Comparison of ENCODE assay signal across 14 cellular contexts in genomic region chr7:67788689-67789088, GRCh38.
DNase-seq lines count a peak whose midpoint lies in the region; ATAC-seq and TF ChIP-seq lines count a peak whose summit lies in the region.
"Had no signal": no experiment of that assay in that cellular context is flagged by ENCODE, and none has a peak within 500 bp of the region (broad histone marks: within the 10 kb centered on the region; RNA-seq: fewer than 3 reads in every experiment).

No MANE protein-coding gene starts in this region.

- H3K9me3 Mint-ChIP-seq in MCF 10A (ENCODE audit: unreplicated experiment) = peaks cover 48% of the 10 kb centered on the region

- no peaks in the 10 kb centered on the region for H3K9me3 ChIP-seq in suprapubic skin
- H3K9me3 ChIP-seq: vagina had no signal

- WGBS in suprapubic skin = 36% methylated on average over 10 of the region's 10 CpGs

- H3K4me3 Mint-ChIP-seq in MCF 10A (ENCODE audit: unreplicated experiment) = no peak overlapping the region
- H3K4me3 Mint-ChIP-seq: activated CD4-positive, alpha-beta T cell treated with anti-CD3 and anti-CD28 coated beads, Interleukin-2, amount 10 ng/mL, durations not matched to agents 24 days and 14 days; dendritic cell treated with granulocyte-macrophage colony-stimulating factor and Interleukin-4, amounts not matched to agents 40 ng/mL and 50 ng/mL, for 4 days had no signal

- no peak for TF ChIP-seq EP300 in suprapubic skin (IDR thresholded peaks at IDR 0.05)

- no peaks in the 10 kb centered on the region for H3K27me3 Mint-ChIP-seq in MCF 10A (ENCODE audit: insufficient read depth, unreplicated experiment)
- H3K27me3 Mint-ChIP-seq: activated CD4-positive, alpha-beta T cell treated with anti-CD3 and anti-CD28 coated beads, Interleukin-2, amount 10 ng/mL, durations not matched to agents 24 days and 14 days; dendritic cell treated with granulocyte-macrophage colony-stimulating factor and Interleukin-4, amounts not matched to agents 40 ng/mL and 50 ng/mL, for 4 days had no signal

- H3K27ac Mint-ChIP-seq in MCF 10A (ENCODE audit: low read depth, unreplicated experiment) = no peak overlapping the region
- H3K27ac Mint-ChIP-seq: activated CD4-positive, alpha-beta T cell treated with anti-CD3 and anti-CD28 coated beads, Interleukin-2, amount 10 ng/mL, durations not matched to agents 24 days and 14 days; dendritic cell treated with granulocyte-macrophage colony-stimulating factor and Interleukin-4, amounts not matched to agents 40 ng/mL and 50 ng/mL, for 4 days had no signal

- H3K4me3 ChIP-seq in epithelial cell of proximal tubule (ENCODE audit: low read depth, low read length) = no peak overlapping the region
- H3K4me3 ChIP-seq in suprapubic skin = no peak overlapping the region
- H3K4me3 ChIP-seq: SK-N-MC, vagina had no signal

- CTCF ChIA-PET in MCF 10A (lab: Yijun Ruan, JAX) = no interaction called here

- no peaks in the 10 kb centered on the region for H3K4me1 ChIP-seq in suprapubic skin
- H3K4me1 ChIP-seq: vagina had no signal

- no peak for ATAC-seq in HG02884 (IDR thresholded peaks at IDR 0.05; ENCODE audit: unreplicated experiment)
- ATAC-seq: right cardiac atrium had no signal

- no peaks in the 10 kb centered on the region for H3K36me3 Mint-ChIP-seq in MCF 10A (ENCODE audit: insufficient read depth, unreplicated experiment)

- no peak overlapping the region for H3K27ac ChIP-seq in suprapubic skin
- H3K27ac ChIP-seq: SK-N-MC, vagina had no signal

- H3K36me3 ChIP-seq in suprapubic skin = no peaks in the 10 kb centered on the region
- H3K36me3 ChIP-seq: vagina had no signal

- H3K27me3 ChIP-seq in suprapubic skin = peaks cover 11% of the 10 kb centered on the region
- H3K27me3 ChIP-seq: vagina had no signal

- TF ChIP-seq CTCF in epithelial cell of proximal tubule (conservative IDR thresholded peaks at IDR 0.05; ENCODE audit: low read depth, low read length) (peak; percentile 31), suprapubic skin (IDR thresholded peaks at IDR 0.05) (no peak), MCF 10A (IDR thresholded peaks at IDR 0.05; ENCODE audit: unreplicated experiment) (no peak)

- POLR2A ChIA-PET in MCF 10A (lab: Yijun Ruan, JAX) = no interaction called here

- no peak for TF ChIP-seq POLR2A in suprapubic skin (IDR thresholded peaks at IDR 0.05)

- BruUV-seq in MCF 10A (replicated peaks; lab: Mats Ljungman, UMichigan) = no TSS peak

- peak; percentile 79 for DNase-seq in D341Med (ENCODE audit: low spot score)
- DNase-seq in NCI-H460 (ENCODE audit: extremely low read depth, low read depth) = peak; percentile 14
- DNase-seq in epithelial cell of proximal tubule (ENCODE audit: low read depth) = no peak
- peak in 8 of 10 donors; percentile 26 to 94 (median 58) for DNase-seq in posterior cingulate gyrus
- DNase-seq in suprapubic skin (ENCODE audit: low spot score in 2 of 2) = no peak
- no peak for DNase-seq in SIG-M5 treated with dmso at 0.1 percent for 504 hours (lab: John Stamatoyannopoulos, UW; ENCODE audit: unreplicated experiment)
- no peak for DNase-seq in MCF 10A (ENCODE audit: unreplicated experiment)
- DNase-seq: activated CD4-positive, alpha-beta T cell treated with anti-CD3 and anti-CD28 coated beads, Interleukin-2, amount 10 ng/mL, durations not matched to agents 24 days and 14 days; activated naive CD4-positive, alpha-beta T cell treated with Interleukin-2 at 50 U/mL for 16 hours had no signal

- intact Hi-C loops in posterior cingulate gyrus (cut with DNase I) = no loop called here
- intact Hi-C loops in MCF 10A (cut with micrococcal nuclease) = no loop called here

- no peaks in the 10 kb centered on the region for H3K4me1 Mint-ChIP-seq in MCF 10A (ENCODE audit: insufficient read depth, unreplicated experiment)
- H3K4me1 Mint-ChIP-seq: activated CD4-positive, alpha-beta T cell treated with anti-CD3 and anti-CD28 coated beads, Interleukin-2, amount 10 ng/mL, durations not matched to agents 24 days and 14 days had no signal

Comparison
In these comparisons a context has a peak if more than half of its experiments do, and no peak if none do; other contexts are left out.
1. DNase-seq: peak in D341Med (single experiment), NCI-H460 (single experiment) and posterior cingulate gyrus (8 of 10); none in epithelial cell of proximal tubule (single experiment), suprapubic skin (0 of 2), SIG-M5 treated with dmso at 0.1 percent for 504 hours (single experiment) and MCF 10A (single experiment).